8 cellular contexts compared by ENCODE assay signal in the genomic region with DNA sequence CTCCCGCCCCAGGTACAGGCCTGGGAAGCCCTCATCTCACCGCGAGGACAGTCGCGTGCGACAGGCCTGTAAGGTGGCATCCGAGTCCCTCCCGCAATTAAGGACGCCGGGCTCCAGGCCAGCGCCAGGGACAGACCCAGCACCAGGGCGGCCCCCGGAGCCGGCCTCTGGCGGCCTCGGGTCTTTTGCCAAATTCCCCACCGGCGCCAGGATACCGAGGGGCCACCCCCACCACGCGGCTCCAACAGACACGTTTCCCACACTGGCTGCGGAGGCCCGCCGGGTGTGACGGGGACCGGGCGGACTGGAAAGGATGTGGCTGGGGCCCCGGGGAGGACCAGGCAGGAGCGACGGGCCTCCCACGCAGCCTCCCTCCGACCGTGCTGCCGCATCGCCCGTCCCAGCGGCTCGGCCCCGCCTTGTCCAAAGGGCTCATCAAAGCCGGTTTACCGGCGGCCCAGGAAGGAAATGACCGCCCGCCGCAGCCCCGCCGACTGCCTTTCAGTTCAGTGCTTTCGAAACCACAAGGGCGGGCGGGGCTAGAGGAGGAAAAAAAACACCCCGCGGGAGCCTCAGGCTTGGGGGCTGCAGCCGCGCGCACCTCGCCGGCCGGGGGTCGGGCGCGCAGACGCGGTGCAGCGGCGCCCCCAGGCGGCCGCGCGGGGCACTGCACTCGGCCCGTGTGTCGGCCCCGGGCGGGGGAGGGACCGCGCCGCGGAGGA. TPM values are rescaled to one million over a fixed set of nuclear protein-coding genes. Genes with fewer than 3 reads are reported as not detected.
DNase-seq lines count a peak whose midpoint lies in the region; ATAC-seq, FAIRE-seq and TF ChIP-seq lines count a peak whose summit lies in the region.

No MANE protein-coding gene starts in this region.

- H3K27ac Mint-ChIP-seq in WTC11 = no peak overlapping the region

- TF ChIP-seq CTCF in WTC11 (IDR thresholded peaks at IDR 0.05) (peak; percentile 85), cardiac fibroblast (IDR thresholded peaks at IDR 0.05; ENCODE audit: low read depth, low read length) (peak; percentile 19), keratinocyte (optimal IDR thresholded peaks at IDR 0.05 in 1 of 3, IDR thresholded peaks at IDR 0.05 in 1 of 3, conservative IDR thresholded peaks at IDR 0.05 in 1 of 3; ENCODE audit: extremely low read depth in 1 of 3, insufficient read depth in 2 of 3, low read length in 3 of 3) (peak in 2 of 3 experiments; percentile 35 to 84)

- peaks cover 4% of the 10 kb centered on the region for H3K79me2 ChIP-seq in keratinocyte (ENCODE audit: control insufficient read depth, insufficient read depth, low read length)

- peaks cover 46% of the 10 kb centered on the region for H3K4me1 Mint-ChIP-seq in WTC11

- H3K27me3 Mint-ChIP-seq in WTC11 (ENCODE audit: low read depth) = no peaks in the 10 kb centered on the region

- H3K36me3 ChIP-seq in keratinocyte (ENCODE audit: control insufficient read depth in 2 of 2, extremely low read depth in 1 of 2, insufficient read depth in 2 of 2, low read length in 2 of 2) = peaks cover 0 to 2% of the 10 kb centered on the region in 2 experiments

- ATAC-seq in GM18868 (IDR thresholded peaks at IDR 0.05; ENCODE audit: unreplicated experiment) (peak; percentile 76), HG03097 (IDR thresholded peaks at IDR 0.05; ENCODE audit: low FRiP score, unreplicated experiment) (peak; percentile 69), WTC11 (peak; percentile 66)

- peak overlapping the region; percentile 69 for H3K4me2 ChIP-seq in keratinocyte (ENCODE audit: control insufficient read depth, extremely low read depth, insufficient read depth, low read depth, low read length)

- no peaks in the 10 kb centered on the region for H3K9me3 Mint-ChIP-seq in WTC11

- no peaks in the 10 kb centered on the region for H3K36me3 Mint-ChIP-seq in WTC11

- peaks cover 3% of the 10 kb centered on the region for H3K9me1 ChIP-seq in keratinocyte (ENCODE audit: control insufficient read depth, extremely low read depth, insufficient read depth, low read length)

- dilution Hi-C loops in keratinocyte (cut with MboI; ENCODE audit: extremely low pct_ligation_motif_present, low sequenced_read_pairs) = no loop called here

- peak overlapping the region; percentile 76 for H3K9ac ChIP-seq in keratinocyte (ENCODE audit: control insufficient read depth, extremely low read depth, insufficient read depth, low read length)

- POLR2A ChIA-PET in WTC11 (lab: Charles Lee) = interaction anchor here (1.0 kb wide), 1 partner anchor 11 kb away, joined by 6 read pairs; no protein-coding TSS in a partner anchor

- H2AFZ ChIP-seq in keratinocyte (ENCODE audit: control insufficient read depth, low read length) = peak overlapping the region; percentile 65

- peaks cover 18% of the 10 kb centered on the region for H3K4me1 ChIP-seq in keratinocyte (ENCODE audit: control insufficient read depth, extremely low read depth, insufficient read depth, low read length)

- H3K9me3 ChIP-seq in keratinocyte (ENCODE audit: control insufficient read depth, low read depth, low read length) = no peaks in the 10 kb centered on the region

- peak overlapping the region; percentile 32 for H3K27ac ChIP-seq in keratinocyte (ENCODE audit: control insufficient read depth, insufficient read depth, low read length)

- peak overlapping the region; percentile 72 to 76 for H3K4me3 ChIP-seq in cardiac fibroblast (replicated peaks in 1 of 2; ENCODE audit: low read depth in 2 of 2, low read length in 2 of 2)
- H3K4me3 ChIP-seq in keratinocyte (ENCODE audit: control insufficient read depth in 2 of 3, extremely low read depth in 1 of 3, insufficient read depth in 2 of 3, low read depth in 1 of 3, low read length in 3 of 3) = peak overlapping the region; percentile 46 to 58 (median 53)

- peaks cover 7% of the 10 kb centered on the region for H4K20me1 ChIP-seq in keratinocyte (ENCODE audit: control insufficient read depth, extremely low read depth, insufficient read depth, low read length)

- no peak for FAIRE-seq in keratinocyte (lab: Jason Lieb, UNC)

- CTCF ChIA-PET in WTC11 (lab: Charles Lee) = interaction anchor here (0.8 to 2.4 kb wide), 7 partner anchors 11 to 577 kb away, joined by 3 to 47 read pairs (median 4); partner anchors contain the start of gene XXYLT1

- peak overlapping the region; percentile 58 for H3K4me3 Mint-ChIP-seq in WTC11

- peak; percentile 98 for DNase-seq in AG08396 (ENCODE audit: low spot score)
- peak; percentile 79 for DNase-seq in NCI-H2171 treated with DMSO at 0.1 percent for 48 hours (lab: John Stamatoyannopoulos, UW)
- DNase-seq in WTC11 (ENCODE audit: low spot score) = peak; percentile 88
- peak; percentile 97 for DNase-seq in cardiac fibroblast (ENCODE audit: low read depth in 2 of 2)
- DNase-seq in keratinocyte (ENCODE audit: low read depth, low spot score) = peak; percentile 28
- peak; percentile 69 to 81 (median 73) for DNase-seq in stimulated activated CD4-positive, alpha-beta T cell treated with anti-CD3 and anti-CD28 coated beads, Interleukin-12 subunit alpha, Interleukin-12 subunit beta, amount 100 ng/mL, for 48 hours (ENCODE audit: low read depth in 2 of 3, low spot score in 1 of 3)

- no peaks in the 10 kb centered on the region for H3K27me3 ChIP-seq in keratinocyte (ENCODE audit: control insufficient read depth, extremely low read depth, insufficient read depth, low read length)

TF ChIP-seq in WTC11, 78 proteins besides CTCF, POLR2A, EP300 and RAD21:
- TF ChIP-seq HMGXB4 (CRISPR knock-in tag; IDR thresholded peaks at IDR 0.05) = 0 out of 2 replicates have a peak, but pooled peaks have one; percentile 10
- peak; percentile 1; the same call in 1 of the 2 replicates for TF ChIP-seq TEAD1 (CRISPR knock-in tag; IDR thresholded peaks at IDR 0.05)
- TF ChIP-seq GABPB1 (CRISPR knock-in tag; IDR thresholded peaks at IDR 0.05) = peak; percentile 43; the same call in 1 of the 2 replicates
- no peak for TF ChIP-seq ZNF396 (CRISPR knock-in tag; IDR thresholded peaks at IDR 0.05; ENCODE audit: borderline replicate concordance)
TF ChIP-seq in WTC11: peak in this region for 3.

RNA-seq across cellular contexts. Expression of gene XXYLT1, which starts 11.2 kb away (rescaled TPM):
- total RNA-seq in WTC11 (2021) = 21.4 to 23.4 TPM (median 22.5 TPM) in 3 replicates
- 11.1 to 16.4 TPM (median 12.6 TPM) in 3 replicates for polyA plus RNA-seq in keratinocyte
- polyA plus RNA-seq in keratinocyte (2011; ENCODE audit: low read depth) = 6.7 TPM
- polyA plus RNA-seq in keratinocyte (2011; cell fraction: cytosol; rRNA removed) = 8.6 and 10.1 TPM in 2 replicates
- 19.3 and 21.0 TPM in 2 replicates for polyA plus RNA-seq in keratinocyte (2011; cell fraction: nucleus; rRNA removed)
- polyA plus RNA-seq in keratinocyte (2012; ENCODE audit: low replicate concordance) = 6.8 and 11.2 TPM in 2 replicates
- polyA minus RNA-seq in keratinocyte = 8.8 to 30.0 TPM (median 9.0 TPM) in 3 replicates
- polyA minus RNA-seq in keratinocyte (2011; cell fraction: cytosol; rRNA and poly(A)+ RNA removed) = 16.7 TPM
- polyA minus RNA-seq in keratinocyte (2011; cell fraction: nucleus; rRNA and poly(A)+ RNA removed) = 20.3 and 24.7 TPM in 2 replicates

Comparison
In these comparisons a context has a peak if more than half of its experiments do, and no peak if none do; other contexts are left out.
1. Peak in every context shown above with its lines: DNase-seq, ATAC-seq, H3K4me3 ChIP-seq and H3K27ac ChIP-seq.
2. DNase-seq: peak in every context shown above with its lines; median percentile 98 in AG08396; 97 in cardiac fibroblast; 88 in WTC11; 79 in NCI-H2171 treated with DMSO at 0.1 percent for 48 hours; 73 in stimulated activated CD4-positive, alpha-beta T cell treated with anti-CD3 and anti-CD28 coated beads, Interleukin-12 subunit alpha, Interleukin-12 subunit beta, amount 100 ng/mL, for 48 hours; 28 in keratinocyte.
3. CTCF ChIP-seq: peak in every context shown above with its lines; median percentile 85 in WTC11; 60 in keratinocyte; 19 in cardiac fibroblast.